In genomic region chr15:48681274-48681840, GRCh38 we compare ENCODE assay signal across 20 cellular contexts. TPM values are rescaled to one million over a fixed set of nuclear protein-coding genes. Genes with fewer than 3 reads are reported as not detected.
DNase-seq lines count a peak whose midpoint lies in the region; ATAC-seq, FAIRE-seq and TF ChIP-seq lines count a peak whose summit lies in the region.
"Had no signal": no experiment of that assay in that cellular context is flagged by ENCODE, and none has a peak within 500 bp of the region (broad histone marks: within the 10 kb centered on the region; RNA-seq: fewer than 3 reads in every experiment).

No MANE protein-coding gene starts in this region.

- H3K9me3 Mint-ChIP-seq in astrocyte (ENCODE audit: unreplicated experiment): peaks cover 3% of the 10 kb centered on the region
- H3K9me3 Mint-ChIP-seq: H9 had no signal

- dilution Hi-C loops in keratinocyte (cut with MboI; ENCODE audit: extremely low pct_ligation_motif_present, low sequenced_read_pairs): no loop called here

- peaks cover 8% of the 10 kb centered on the region for H3K4me1 Mint-ChIP-seq in astrocyte (ENCODE audit: low read depth, unreplicated experiment)
- H3K4me1 Mint-ChIP-seq: H9 had no signal

- peaks cover 19% of the 10 kb centered on the region for H3K4me1 ChIP-seq in astrocyte (ENCODE audit: insufficient read depth, low read length)
- H3K4me1 ChIP-seq in keratinocyte (ENCODE audit: control insufficient read depth, extremely low read depth, insufficient read depth, low read length): peaks cover 32% of the 10 kb centered on the region
- H3K4me1 ChIP-seq: BLaER1 treated with 17β-estradiol and CSF1 and Interleukin-3, amounts not matched to agents 10 nM and 100 nM; vagina had no signal

- H3K27me3 Mint-ChIP-seq in astrocyte (ENCODE audit: low read depth, unreplicated experiment): no peaks in the 10 kb centered on the region

- DNase-seq in COR-L47 (lab: John Stamatoyannopoulos, UW) (peak; percentile 7), NCI-H146 (lab: John Stamatoyannopoulos, UW) (peak; percentile 55), astrocyte (ENCODE audit: low read depth) (peak; percentile 68), keratinocyte (ENCODE audit: low read depth, low spot score) (no peak), Kasumi-1 (lab: John Stamatoyannopoulos, UW) (no peak)
- no peak for DNase-seq in stimulated activated CD4-positive, alpha-beta T cell treated with anti-CD3 and anti-CD28 coated beads, Interleukin-4, amount 100 ng/mL, for 1 hour
- DNase-seq: activated T-cell treated with anti-CD3 and anti-CD28 coated beads, Interleukin-2, amount 50 U/mL, for 4 hours; DND-41; erythroblast; H9; hippocampal formation; NCI-H187 treated with DMSO at 0.1 percent for 48 hours; NCI-H82; posterior cingulate gyrus; SIG-M5 had no signal

- peak overlapping the region; percentile 49 for H2AFZ ChIP-seq in astrocyte (ENCODE audit: low read depth, low read length)
- H2AFZ ChIP-seq in keratinocyte (ENCODE audit: control insufficient read depth, low read length): peak overlapping the region; percentile 45

- no peak overlapping the region for H3K27ac Mint-ChIP-seq in astrocyte (ENCODE audit: unreplicated experiment)
- H3K27ac Mint-ChIP-seq: H9 had no signal

- H3K27ac ChIP-seq in astrocyte (ENCODE audit: low read depth, low read length): peak overlapping the region; percentile 93
- H3K27ac ChIP-seq in keratinocyte (ENCODE audit: control insufficient read depth, insufficient read depth, low read length): peak overlapping the region; percentile 91
- H3K27ac ChIP-seq: BLaER1 treated with 17β-estradiol and CSF1 and Interleukin-3, amounts not matched to agents 10 nM and 100 nM; coronary artery; vagina had no signal

- H3K79me2 ChIP-seq in astrocyte (ENCODE audit: insufficient read depth, low read length): no peaks in the 10 kb centered on the region
- no peaks in the 10 kb centered on the region for H3K79me2 ChIP-seq in keratinocyte (ENCODE audit: control insufficient read depth, insufficient read depth, low read length)

- peak; percentile 62 for FAIRE-seq in astrocyte (lab: Jason Lieb, UNC)
- peak; percentile 82 for FAIRE-seq in keratinocyte (lab: Jason Lieb, UNC)

- H3K4me2 ChIP-seq in astrocyte (ENCODE audit: low read length) (peak overlapping the region; percentile 46), keratinocyte (ENCODE audit: control insufficient read depth, extremely low read depth, insufficient read depth, low read depth, low read length) (peak overlapping the region; percentile 63)
- H3K4me2 ChIP-seq: BLaER1 treated with 17β-estradiol and CSF1 and Interleukin-3, amounts not matched to agents 10 nM and 100 nM had no signal

- no peaks in the 10 kb centered on the region for H3K36me3 Mint-ChIP-seq in astrocyte (ENCODE audit: low read depth, unreplicated experiment)

- ATAC-seq in GM18498 (IDR thresholded peaks at IDR 0.05; ENCODE audit: unreplicated experiment): no peak
- ATAC-seq in HG02938 (IDR thresholded peaks at IDR 0.05; ENCODE audit: unreplicated experiment): no peak
- ATAC-seq: activated T-cell treated with anti-CD3 and anti-CD28 coated beads, Interleukin-2, amount 50 U/mL, for 4 hours had no signal

- H3K4me3 ChIP-seq in astrocyte (ENCODE audit: insufficient read depth, low read depth, low read length) (no peak overlapping the region), keratinocyte (ENCODE audit: control insufficient read depth in 2 of 3, extremely low read depth in 1 of 3, insufficient read depth in 2 of 3, low read depth in 1 of 3, low read length in 3 of 3) (no peak overlapping the region)
- H3K4me3 ChIP-seq: BLaER1 treated with 17β-estradiol and CSF1 and Interleukin-3, amounts not matched to agents 10 nM and 100 nM; coronary artery; vagina had no signal

- H3K36me3 ChIP-seq in astrocyte (ENCODE audit: insufficient read depth, low read length) (no peaks in the 10 kb centered on the region), keratinocyte (ENCODE audit: control insufficient read depth in 2 of 2, extremely low read depth in 1 of 2, insufficient read depth in 2 of 2, low read length in 2 of 2) (no peaks in the 10 kb centered on the region)
- H3K36me3 ChIP-seq: BLaER1 treated with 17β-estradiol and CSF1 and Interleukin-3, amounts not matched to agents 10 nM and 100 nM; vagina had no signal

- no peak overlapping the region for H3K4me3 Mint-ChIP-seq in astrocyte (ENCODE audit: unreplicated experiment)
- H3K4me3 Mint-ChIP-seq: activated T-cell treated with anti-CD3 and anti-CD28 coated beads, Interleukin-2, amount 50 U/mL, for 4 hours; H9 had no signal

- TF ChIP-seq CTCF in astrocyte (IDR thresholded peaks at IDR 0.05; ENCODE audit: insufficient read depth, low read depth, low read length) (no peak), keratinocyte (optimal IDR thresholded peaks at IDR 0.05 in 1 of 3, IDR thresholded peaks at IDR 0.05 in 1 of 3, conservative IDR thresholded peaks at IDR 0.05 in 1 of 3; ENCODE audit: extremely low read depth in 1 of 3, insufficient read depth in 2 of 3, low read length in 3 of 3) (no peak)

- H3K9ac ChIP-seq in astrocyte (ENCODE audit: low read length) (peak overlapping the region; percentile 74), keratinocyte (ENCODE audit: control insufficient read depth, extremely low read depth, insufficient read depth, low read length) (peak overlapping the region; percentile 63)
- H3K9ac ChIP-seq: BLaER1 treated with 17β-estradiol and CSF1 and Interleukin-3, amounts not matched to agents 10 nM and 100 nM had no signal

- H3K9me3 ChIP-seq in astrocyte (ENCODE audit: insufficient read depth, low read depth, low read length) (no peaks in the 10 kb centered on the region), keratinocyte (ENCODE audit: control insufficient read depth, low read depth, low read length) (no peaks in the 10 kb centered on the region)
- H3K9me3 ChIP-seq: vagina had no signal

- no peaks in the 10 kb centered on the region for H3K9me1 ChIP-seq in keratinocyte (ENCODE audit: control insufficient read depth, extremely low read depth, insufficient read depth, low read length)

- H3K27me3 ChIP-seq in astrocyte (ENCODE audit: insufficient read depth, low read length) (no peaks in the 10 kb centered on the region), keratinocyte (ENCODE audit: control insufficient read depth, extremely low read depth, insufficient read depth, low read length) (no peaks in the 10 kb centered on the region)
- H3K27me3 ChIP-seq: BLaER1 treated with 17β-estradiol and CSF1 and Interleukin-3, amounts not matched to agents 10 nM and 100 nM; vagina had no signal

- H4K20me1 ChIP-seq in astrocyte (ENCODE audit: insufficient read depth, low read length) (no peaks in the 10 kb centered on the region), keratinocyte (ENCODE audit: control insufficient read depth, extremely low read depth, insufficient read depth, low read length) (no peaks in the 10 kb centered on the region)
- H4K20me1 ChIP-seq: BLaER1 treated with 17β-estradiol and CSF1 and Interleukin-3, amounts not matched to agents 10 nM and 100 nM had no signal

RNA-seq across cellular contexts. Expression of gene FBN1, which starts 35.8 kb away (rescaled TPM):
- total RNA-seq in astrocyte: 210 and 298 TPM in 2 replicates
- 3.1 to 4.8 TPM (median 3.5 TPM) in 3 replicates for polyA plus RNA-seq in keratinocyte
- 0.32 TPM for polyA plus RNA-seq in keratinocyte (2011; ENCODE audit: low read depth)
- polyA plus RNA-seq in keratinocyte (2011; cell fraction: cytosol; rRNA removed): 0.96 and 1.0 TPM in 2 replicates
- 12.3 and 12.7 TPM in 2 replicates for polyA plus RNA-seq in keratinocyte (2011; cell fraction: nucleus; rRNA removed)
- polyA plus RNA-seq in keratinocyte (2012; ENCODE audit: low replicate concordance): 0.18 and 2.9 TPM in 2 replicates
- polyA minus RNA-seq in keratinocyte: 5.1 to 14.5 TPM (median 11.5 TPM) in 3 replicates
- polyA minus RNA-seq in keratinocyte (2011; cell fraction: cytosol; rRNA and poly(A)+ RNA removed): 2.3 TPM
- polyA minus RNA-seq in keratinocyte (2011; cell fraction: nucleus; rRNA and poly(A)+ RNA removed): 19.3 and 37.8 TPM in 2 replicates

Comparison
In these comparisons a context has a peak if more than half of its experiments do, and no peak if none do; other contexts are left out.
1. DNase-seq: peak in COR-L47 (single experiment), NCI-H146 (single experiment) and astrocyte (single experiment); none in keratinocyte (single experiment), Kasumi-1 (0 of 2) and stimulated activated CD4-positive, alpha-beta T cell treated with anti-CD3 and anti-CD28 coated beads, Interleukin-4, amount 100 ng/mL, for 1 hour (single experiment).